ENCODE assay signal across 8 cellular contexts in genomic region chr12:121713257-121714155, GRCh38. TPM values are rescaled to one million over a fixed set of nuclear protein-coding genes. Genes with fewer than 3 reads are reported as not detected.
DNase-seq lines count a peak whose midpoint lies in the region; ATAC-seq and TF ChIP-seq lines count a peak whose summit lies in the region.

No MANE protein-coding gene starts in this region.

- H3K4me3 ChIP-seq in aorta (ENCODE audit: low read length in 2 of 2) = peak overlapping the region; percentile 42 to 80

- no peaks in the 10 kb centered on the region for H3K27me3 Mint-ChIP-seq in chondrocyte (ENCODE audit: low read depth)
- no peaks in the 10 kb centered on the region for H3K27me3 Mint-ChIP-seq in mesothelial cell of epicardium (ENCODE audit: low read depth)

- H3K9me3 Mint-ChIP-seq in chondrocyte (ENCODE audit: low read depth) (no peaks in the 10 kb centered on the region), mesothelial cell of epicardium (no peaks in the 10 kb centered on the region)

- WGBS in aorta, 2 donors = 25 to 27% methylated on average over 20 of the region's 20 CpGs

- H3K36me3 Mint-ChIP-seq in chondrocyte (ENCODE audit: low read depth) (no peaks in the 10 kb centered on the region), mesothelial cell of epicardium (no peaks in the 10 kb centered on the region)

- H3K4me1 Mint-ChIP-seq in chondrocyte (ENCODE audit: low read depth) (peaks cover 40% of the 10 kb centered on the region), mesothelial cell of epicardium (peaks cover 19% of the 10 kb centered on the region)

- H3K27ac ChIP-seq in aorta (ENCODE audit: low read depth in 1 of 2, low read length in 2 of 2) = no peak overlapping the region

- H3K4me1 ChIP-seq in aorta (ENCODE audit: control insufficient read depth in 1 of 2, insufficient read depth in 2 of 2, low read length in 2 of 2) = no peaks in the 10 kb centered on the region

- no peaks in the 10 kb centered on the region for H3K9me3 ChIP-seq in aorta (ENCODE audit: control insufficient read depth, low read length)

- no peak for TF ChIP-seq CTCF in GM10266 (IDR thresholded peaks at IDR 0.05; ENCODE audit: control insufficient read depth, insufficient read depth, low read depth, missing control alignments)
- TF ChIP-seq CTCF in chondrocyte (IDR thresholded peaks at IDR 0.05) = no peak
- no peak for TF ChIP-seq CTCF in mesothelial cell of epicardium (IDR thresholded peaks at IDR 0.05; ENCODE audit: unreplicated experiment)

- no peaks in the 10 kb centered on the region for H3K36me3 ChIP-seq in aorta (ENCODE audit: control insufficient read depth in 1 of 2, insufficient read depth in 2 of 2, low read length in 1 of 2)

- ATAC-seq in aorta (ENCODE audit: low FRiP score) = peak; percentile 27

- intact Hi-C loops in aorta (cut with DNase I) = loop anchor here (5.0 to 10.0 kb wide), 3 partner anchors 39 to 181 kb away; no protein-coding TSS in a partner anchor

- no peaks in the 10 kb centered on the region for H3K27me3 ChIP-seq in aorta (ENCODE audit: control insufficient read depth in 1 of 2, insufficient read depth in 2 of 2, low read length in 1 of 2)

- H3K4me3 Mint-ChIP-seq in chondrocyte (ENCODE audit: unreplicated experiment) (peak overlapping the region; percentile 97), mesothelial cell of epicardium (peak overlapping the region; percentile 91)

- H3K27ac Mint-ChIP-seq in chondrocyte (ENCODE audit: unreplicated experiment) = peak overlapping the region; percentile 66
- peak overlapping the region; percentile 56 for H3K27ac Mint-ChIP-seq in mesothelial cell of epicardium

- DNase-seq in GM10266 (ENCODE audit: extremely low spot score) = peak; percentile 25
- DNase-seq in NCI-H2171 (lab: John Stamatoyannopoulos, UW) = peak; percentile 50
- DNase-seq in chondrocyte (ENCODE audit: low spot score) = no peak
- no peak for DNase-seq in mesothelial cell of epicardium (ENCODE audit: low spot score in 2 of 2, unreplicated experiment in 2 of 2)
- DNase-seq in aorta = peak in 1 of 2 donors; percentile 53
- DNase-seq in stimulated activated CD4-positive, alpha-beta T cell treated with anti-CD3 and anti-CD28 coated beads, Interleukin-12 subunit alpha, Interleukin-12 subunit beta, amount 100 ng/mL, for 4 hours = no peak
- no peak for DNase-seq in NCI-H2029 treated with DMSO at 0.1 percent for 48 hours (lab: John Stamatoyannopoulos, UW)
- DNase-seq in globus pallidus (ENCODE audit: low spot score) = no peak

RNA-seq across cellular contexts. Expression of gene TMEM120B, which starts 1.0 kb away (rescaled TPM):
- total RNA-seq in chondrocyte = 15.3 to 16.6 TPM (median 15.6 TPM) in 3 replicates
- 22.3 to 22.8 TPM (median 22.4 TPM) in 3 replicates for total RNA-seq in mesothelial cell of epicardium
- total RNA-seq in aorta = 10 to 100 TPM in 1 of 2 donors, 1 to 10 TPM in 1; 8.6 to 12.0 TPM
- polyA plus RNA-seq in aorta = 1 to 10 TPM; 1.5 to 9.6 TPM

RNA-seq across cellular contexts. Expression of gene MORN3, which starts 44.1 kb away (rescaled TPM):
- 0.10 to 0.44 TPM (median 0.15 TPM) in 3 replicates for total RNA-seq in chondrocyte
- total RNA-seq in mesothelial cell of epicardium = 0.69 to 1.2 TPM (median 0.99 TPM) in 3 replicates
- under 1 TPM in 1 of 2 donors, not detected in 1; 0.57 TPM for total RNA-seq in aorta
- 1 to 10 TPM; 1.3 to 1.4 TPM for polyA plus RNA-seq in aorta

Comparison
In these comparisons a context has a peak if more than half of its experiments do, and no peak if none do; other contexts are left out.
1. DNase-seq: peak in GM10266 (single experiment) and NCI-H2171 (single experiment); none in chondrocyte (single experiment), mesothelial cell of epicardium (0 of 2), stimulated activated CD4-positive, alpha-beta T cell treated with anti-CD3 and anti-CD28 coated beads, Interleukin-12 subunit alpha, Interleukin-12 subunit beta, amount 100 ng/mL, for 4 hours (single experiment), NCI-H2029 treated with DMSO at 0.1 percent for 48 hours (single experiment) and globus pallidus (single experiment).